Comparison of ENCODE assay signal across 11 cellular contexts in genomic region chr5:132475531-132475930, GRCh38. TPM values are rescaled to one million over a fixed set of nuclear protein-coding genes. Genes with fewer than 3 reads are reported as not detected.
A peak's percentile ranks its signal among the peaks of the same experiment; 100 is the strongest.
DNase-seq lines count a peak whose midpoint lies in the region; ATAC-seq, FAIRE-seq and TF ChIP-seq lines count a peak whose summit lies in the region.
"Had no signal": no experiment of that assay in that cellular context is flagged by ENCODE, and none has a peak within 500 bp of the region (broad histone marks: within the 10 kb centered on the region; RNA-seq: fewer than 3 reads in every experiment).

No MANE protein-coding gene starts in this region.

- peaks cover 11% of the 10 kb centered on the region for H3K4me1 ChIP-seq in foreskin keratinocyte

- no peak overlapping the region for H3K27ac ChIP-seq in foreskin keratinocyte

- intact Hi-C loops in Right ventricle myocardium inferior (cut with DNase I): loop anchor here (5.0 kb wide), 1 partner anchor 48 kb away; no protein-coding TSS in a partner anchor
- intact Hi-C loops in cardiac septum (cut with DNase I): loop anchor here (5.0 kb wide), 1 partner anchor 48 kb away; no protein-coding TSS in a partner anchor

- ATAC-seq in Right ventricle myocardium inferior (peak; percentile 51), foreskin keratinocyte (peak; percentile 2), HG03097 (IDR thresholded peaks at IDR 0.05; ENCODE audit: low FRiP score, unreplicated experiment) (no peak), HG03135 (IDR thresholded peaks at IDR 0.05; ENCODE audit: unreplicated experiment) (no peak)
- ATAC-seq in naive thymus-derived CD8-positive, alpha-beta T cell: no peak

- no peaks in the 10 kb centered on the region for H3K36me3 Mint-ChIP-seq in naive thymus-derived CD8-positive, alpha-beta T cell

- H3K9me3 Mint-ChIP-seq in naive thymus-derived CD8-positive, alpha-beta T cell: no peaks in the 10 kb centered on the region

- no peak for TF ChIP-seq CTCF in foreskin keratinocyte (conservative IDR thresholded peaks at IDR 0.05)

- peaks cover 40 to 96% (median 93%) of the 10 kb centered on the region in 4 donors for H3K4me1 Mint-ChIP-seq in naive thymus-derived CD8-positive, alpha-beta T cell

- H3K4me3 Mint-ChIP-seq in naive thymus-derived CD8-positive, alpha-beta T cell: peak overlapping the region in 2 of 10 donors; percentile 12 to 29

- DNase-seq in Right ventricle myocardium inferior (ENCODE audit: missing footprints) (no peak), cardiac septum (ENCODE audit: low spot score) (no peak), foreskin keratinocyte (no peak), NCI-H1417 (lab: John Stamatoyannopoulos, UW) (no peak), urothelium cell line (ENCODE audit: low spot score) (no peak)
- peak in 1 of 10 donors; percentile 63 for DNase-seq in naive thymus-derived CD8-positive, alpha-beta T cell
- DNase-seq: central memory CD4-positive, alpha-beta T cell; NCI-H2029; RPMI8226 had no signal

- FAIRE-seq in urothelium cell line (lab: Jason Lieb, UNC): no peak

- peak overlapping the region; percentile 86 to 98 (median 94) for H3K27ac Mint-ChIP-seq in naive thymus-derived CD8-positive, alpha-beta T cell

- H3K27me3 ChIP-seq in foreskin keratinocyte: no peaks in the 10 kb centered on the region

- H3K27me3 Mint-ChIP-seq in naive thymus-derived CD8-positive, alpha-beta T cell: no peaks in the 10 kb centered on the region

- POLR2A ChIA-PET in naive thymus-derived CD8-positive, alpha-beta T cell (lab: Charles Lee): interaction anchor here (1.2 to 23.2 kb wide), 9 partner anchors 10 to 67 kb away, joined by 3 to 648 read pairs (median 43); partner anchors contain the start of gene IRF1

RNA-seq across cellular contexts. Expression of gene IRF1, which starts 15.0 kb away (rescaled TPM):
- total RNA-seq in Right ventricle myocardium inferior (12.7 TPM), cardiac septum (19.9 TPM), foreskin keratinocyte (24.0 and 31.5 TPM in 2 replicates)
- 18.0 and 22.7 TPM in 2 replicates for polyA plus RNA-seq in foreskin keratinocyte
- 100 to 1,000 TPM; 116 to 127 TPM for total RNA-seq in naive thymus-derived CD8-positive, alpha-beta T cell
- 100 to 1,000 TPM; 108 to 218 (median 141) TPM for polyA plus RNA-seq in naive thymus-derived CD8-positive, alpha-beta T cell

Comparison
In these comparisons a context has a peak if more than half of its experiments do, and no peak if none do; other contexts are left out.
1. ATAC-seq: peak in Right ventricle myocardium inferior (single experiment) and foreskin keratinocyte (single experiment); none in naive thymus-derived CD8-positive, alpha-beta T cell (0 of 2), HG03097 (single experiment) and HG03135 (single experiment).